30 cellular contexts compared by ENCODE assay signal in genomic region chr21:39484711-39485264, GRCh38.
A peak's percentile ranks its signal among the peaks of the same experiment; 100 is the strongest.
DNase-seq lines count a peak whose midpoint lies in the region; ATAC-seq and TF ChIP-seq lines count a peak whose summit lies in the region.
"Had no signal": no experiment of that assay in that cellular context is flagged by ENCODE, and none has a peak within 500 bp of the region (broad histone marks: within the 10 kb centered on the region; RNA-seq: fewer than 3 reads in every experiment).

No MANE protein-coding gene starts in this region.

- H3K4me1 ChIP-seq in adipocyte (ENCODE audit: control insufficient read depth, insufficient read depth, low read length) = peaks cover 28% of the 10 kb centered on the region
- H3K4me1 ChIP-seq: esophagus squamous epithelium, lower lobe of right lung, Peyer's patch, right lobe of liver, SJCRH30, uterus had no signal

- TF ChIP-seq CTCF in retinal pigment epithelial cell (conservative IDR thresholded peaks at IDR 0.05; ENCODE audit: low read depth, low read length) = no peak

- H3K9ac ChIP-seq in adipocyte (ENCODE audit: low read length) = no peak overlapping the region

- H3K4me3 ChIP-seq in adipocyte (ENCODE audit: low read length) (no peak overlapping the region), retinal pigment epithelial cell (ENCODE audit: low read length) (no peak overlapping the region)
- H3K4me3 ChIP-seq: esophagus squamous epithelium, lower lobe of right lung, mucosa of descending colon, Peyer's patch, right lobe of liver, SJCRH30, uterus had no signal

- H3K9me3 ChIP-seq in adipocyte (ENCODE audit: control insufficient read depth, low read length) = no peaks in the 10 kb centered on the region
- H3K9me3 ChIP-seq: esophagus squamous epithelium, lower lobe of right lung, mucosa of descending colon, Peyer's patch, right lobe of liver, SJCRH30, uterus had no signal

- no peak for ATAC-seq in HG03521 (IDR thresholded peaks at IDR 0.05; ENCODE audit: unreplicated experiment)
- ATAC-seq: lower lobe of right lung; mucosa of descending colon; natural killer cell treated with Interleukin-12 subunit alpha and Interleukin-12 subunit beta and Interleukin-15 and Interleukin-18, amount 100 ng/mL, for 72 hours; right lobe of liver; stimulated activated naive B cell treated with anti-CD40 and anti-IgM and Interleukin-4, amounts not matched to agents 10 μg/mL and 1 μg/mL and 100 μg/mL, for 72 hours had no signal

- no peaks in the 10 kb centered on the region for H3K27me3 ChIP-seq in adipocyte (replicated peaks; ENCODE audit: control insufficient read depth, insufficient read depth, low read length)
- H3K27me3 ChIP-seq: esophagus squamous epithelium, Peyer's patch, right lobe of liver, SJCRH30, uterus had no signal

- no peak for TF ChIP-seq POLR2A in erythroblast (IDR thresholded peaks at IDR 0.05; ENCODE audit: low read length)

- peak; percentile 17 for DNase-seq in EH (ENCODE audit: low read depth)
- peak; percentile 88 for DNase-seq in adipocyte (ENCODE audit: low read depth)
- peak; percentile 27 for DNase-seq in fibroblast of peridontal ligament (ENCODE audit: extremely low read depth)
- peak; percentile 72 for DNase-seq in retinal pigment epithelial cell (ENCODE audit: low read depth)
- DNase-seq in SHP77 (lab: John Stamatoyannopoulos, UW) = no peak
- DNase-seq in midbrain (lab: John Stamatoyannopoulos, UW) = no peak
- no peak for DNase-seq in erythroblast (lab: John Stamatoyannopoulos, UW)
- DNase-seq: activated CD4-positive, alpha-beta T cell treated with anti-CD3 and anti-CD28 coated beads, Interleukin-2, amount 50 U/mL, for 48 hours; activated CD8-positive, alpha-beta memory T cell treated with anti-CD3 and anti-CD28 coated beads, Interleukin-2, amount 50 U/mL, for 48 hours; activated naive CD4-positive, alpha-beta T cell treated with anti-CD3 and anti-CD28 coated beads, Interleukin-2, amount 50 U/mL, for 16 hours; anterior cingulate cortex; Calu3; cortex of kidney; endodermal cell; esophagus squamous epithelium; HCEC 1CT; KBM-7; kidney; lower lobe of right lung; MM.1S; mucosa of descending colon; NCI-H1436; NCI-H2107; Peyer's patch; right lobe of liver; SJCRH30; stimulated activated naive B cell treated with anti-CD40 and anti-IgM and Interleukin-4, amounts not matched to agents 10 μg/mL and 1 μg/mL and 100 μg/mL, for 72 hours; uterus had no signal

- H3K36me3 ChIP-seq in adipocyte (ENCODE audit: control insufficient read depth, insufficient read depth, low read length, severe bottlenecking) = no peaks in the 10 kb centered on the region
- H3K36me3 ChIP-seq: esophagus squamous epithelium, lower lobe of right lung, Peyer's patch, right lobe of liver, SJCRH30, uterus had no signal

Comparison
In these comparisons a context has a peak if more than half of its experiments do, and no peak if none do; other contexts are left out.
1. DNase-seq: peak in EH (single experiment), adipocyte (single experiment), fibroblast of peridontal ligament (single experiment) and retinal pigment epithelial cell (single experiment); none in SHP77 (0 of 2), midbrain (single experiment) and erythroblast (0 of 2).